ENCODE assay signal across 29 cellular contexts in the genomic region with DNA sequence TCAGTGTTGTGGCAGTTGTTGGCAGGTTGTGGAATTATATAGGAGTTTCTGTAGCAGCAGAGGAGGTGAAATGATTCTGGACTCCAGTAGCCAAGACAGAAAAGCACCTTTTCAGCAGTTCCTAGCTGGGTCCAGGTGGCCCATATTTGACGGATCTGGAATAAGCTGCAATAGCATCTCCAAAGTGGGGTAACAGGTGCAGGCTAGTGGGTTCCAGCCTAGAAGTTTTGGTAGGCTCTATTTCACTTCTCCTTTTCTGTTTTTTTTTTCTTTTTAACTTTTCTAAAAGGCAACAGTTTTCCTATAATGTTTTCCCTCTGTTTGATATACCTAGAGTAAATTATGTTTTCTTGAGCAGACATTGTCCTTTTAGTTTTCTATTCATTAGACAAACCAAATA.
"Had no signal": no experiment of that assay in that cellular context is flagged by ENCODE, and none has a peak within 500 bp of the region (broad histone marks: within the 10 kb centered on the region; RNA-seq: fewer than 3 reads in every experiment).

No MANE protein-coding gene starts in this region.

- H3K36me3 ChIP-seq: ascending aorta, breast epithelium, cardiac muscle cell, colonic mucosa, esophagus squamous epithelium, gastroesophageal sphincter, heart right ventricle had no signal

- DNase-seq: activated CD4-positive, alpha-beta memory T cell treated with anti-CD3 and anti-CD28 coated beads, Interleukin-2, amount 10 ng/mL, durations not matched to agents 7 days and 5 days; activated CD4-positive, alpha-beta T cell treated with anti-CD3 and anti-CD28 coated beads for 36 hours; activated CD4-positive, alpha-beta T cell treated with anti-CD3 and anti-CD28 coated beads, Interleukin-2, amount 10 ng/mL, durations not matched to agents 7 days and 5 days; activated CD4-positive, alpha-beta T cell treated with anti-CD3 and anti-CD28 coated beads, Interleukin-2, amount 50 U/mL, for 4 hours; activated CD4-positive, CD25-positive, alpha-beta regulatory T cell; activated CD4-positive, CD25-positive, alpha-beta regulatory T cell treated with anti-CD3 and anti-CD28 coated beads, Interleukin-2, amount 50 U/mL, for 72 hours; activated CD8-positive, alpha-beta memory T cell treated with anti-CD3 and anti-CD28 coated beads, Interleukin-2, amount 50 U/mL, for 48 hours; activated gamma-delta T cell; activated naive CD4-positive, alpha-beta T cell; activated naive CD4-positive, alpha-beta T cell treated with anti-CD3 and anti-CD28 coated beads, Interleukin-2, amount 10 ng/mL, durations not matched to agents 7 days and 5 days; activated naive CD8-positive, alpha-beta T cell treated with anti-CD3 and anti-CD28 coated beads, Interleukin-2, amount 10 ng/mL, durations not matched to agents 7 days and 5 days; activated T-cell treated with anti-CD3 and anti-CD28 coated beads for 4 hours; activated T-cell treated with anti-CD3 and anti-CD28 coated beads, Interleukin-2, amount 50 U/mL, for 24 hours; activated T-cell treated with anti-CD3 and anti-CD28 coated beads, Interleukin-2, amount 50 U/mL, for 72 hours; central memory CD4-positive, alpha-beta T cell; cerebellar nuclear complex; colonic mucosa; effector CD8-positive, alpha-beta T cell; esophagus squamous epithelium; foreskin melanocyte; heart right ventricle; T1000 had no signal

- H3K9me3 ChIP-seq: ascending aorta, breast epithelium, colonic mucosa, esophagus squamous epithelium, gastroesophageal sphincter, heart right ventricle had no signal

- H2AFZ ChIP-seq: hepatocyte had no signal

- H3K27ac ChIP-seq: ascending aorta, breast epithelium, cardiac muscle cell, colonic mucosa, epithelial cell of prostate, esophagus squamous epithelium, gastroesophageal sphincter, heart right ventricle, hepatocyte had no signal

- H3K27me3 ChIP-seq: ascending aorta, breast epithelium, cardiac muscle cell, colonic mucosa, esophagus squamous epithelium, gastroesophageal sphincter, heart right ventricle, hepatocyte had no signal

- ATAC-seq: activated CD4-positive, alpha-beta T cell treated with anti-CD3 and anti-CD28 coated beads for 36 hours; activated naive CD4-positive, alpha-beta T cell treated with anti-CD3 and anti-CD28 coated beads, Interleukin-2, amount 50 U/mL, for 72 hours; activated T-cell treated with anti-CD3 and anti-CD28 coated beads, Interleukin-2, amount 50 U/mL, for 72 hours; gastroesophageal sphincter; heart right ventricle had no signal

- H3K79me2 ChIP-seq: hepatocyte had no signal

- H3K4me2 ChIP-seq: hepatocyte had no signal

- H3K4me1 ChIP-seq: ascending aorta, breast epithelium, colonic mucosa, esophagus squamous epithelium, gastroesophageal sphincter, heart right ventricle had no signal

- H3K4me3 ChIP-seq: ascending aorta, breast epithelium, cardiac muscle cell, colonic mucosa, esophagus squamous epithelium, gastroesophageal sphincter, heart right ventricle, hepatocyte had no signal
